ENCODE assay signal across 17 cellular contexts in genomic region chr16:1458336-1458976, GRCh38. TPM values are rescaled to one million over a fixed set of nuclear protein-coding genes. Genes with fewer than 3 reads are reported as not detected.
DNase-seq lines count a peak whose midpoint lies in the region; ATAC-seq, FAIRE-seq and TF ChIP-seq lines count a peak whose summit lies in the region.
"Had no signal": no experiment of that assay in that cellular context is flagged by ENCODE, and none has a peak within 500 bp of the region (broad histone marks: within the 10 kb centered on the region; RNA-seq: fewer than 3 reads in every experiment).

No MANE protein-coding gene starts in this region.

- H3K4me1 Mint-ChIP-seq in natural killer cell treated with Interleukin-12 subunit alpha and Interleukin-12 subunit beta and Interleukin-15 and Interleukin-18, amount 100 ng/mL, for 72 hours (ENCODE audit: low read depth in 2 of 2) = peaks cover 0 to 7% of the 10 kb centered on the region in 2 donors
- H3K4me1 Mint-ChIP-seq in natural killer cell = no peaks in the 10 kb centered on the region

- ATAC-seq in natural killer cell treated with Interleukin-12 subunit alpha and Interleukin-12 subunit beta and Interleukin-15 and Interleukin-18, amount 100 ng/mL, for 72 hours = peak; percentile 85 to 86
- no peak for ATAC-seq in natural killer cell
- peak; percentile 31 for ATAC-seq in stimulated activated naive CD8-positive, alpha-beta T cell treated with anti-CD3 and anti-CD28 coated beads, Interleukin-15, Interleukin-2, amounts not matched to agents 100 U/mL and 50 U/mL, for 24 hours
- ATAC-seq: HCT116 had no signal

- FAIRE-seq in HTR-8/SVneo (lab: Jason Lieb, UNC) = no peak

- no peaks in the 10 kb centered on the region for H3K27me3 Mint-ChIP-seq in natural killer cell treated with Interleukin-12 subunit alpha and Interleukin-12 subunit beta and Interleukin-15 and Interleukin-18, amount 100 ng/mL, for 72 hours
- H3K27me3 Mint-ChIP-seq in natural killer cell (ENCODE audit: low read depth in 2 of 2) = no peaks in the 10 kb centered on the region

- H3K79me2 ChIP-seq in OCI-LY7 (ENCODE audit: insufficient read depth, low read depth, low read length) = no peaks in the 10 kb centered on the region
- peaks cover 22% of the 10 kb centered on the region for H3K79me2 ChIP-seq in osteoblast (ENCODE audit: insufficient read depth, low read length)

- peak overlapping the region; percentile 27 for H3K4me3 Mint-ChIP-seq in natural killer cell treated with Interleukin-12 subunit alpha and Interleukin-12 subunit beta and Interleukin-15 and Interleukin-18, amount 100 ng/mL, for 72 hours
- H3K4me3 Mint-ChIP-seq in natural killer cell = no peak overlapping the region

- no TSS peak for BruUV-seq in OCI-LY7 (replicated peaks; lab: Mats Ljungman, UMichigan)

- CTCF ChIA-PET in OCI-LY7 (lab: Charles Lee; ENCODE audit: unreplicated experiment) = no interaction called here

- peaks cover 9% of the 10 kb centered on the region; the same call in 1 of the 2 replicates for H3K36me3 ChIP-seq in OCI-LY7 (ENCODE audit: insufficient read depth, low read length)
- peaks cover 9% of the 10 kb centered on the region for H3K36me3 ChIP-seq in osteoblast (ENCODE audit: insufficient read depth, low read length)
- H3K36me3 ChIP-seq: breast epithelium had no signal

- no peaks in the 10 kb centered on the region for H3K9me2 ChIP-seq in OCI-LY7 (ENCODE audit: insufficient read depth, low read length)

- H2AFZ ChIP-seq in OCI-LY7 (ENCODE audit: low read length) = no peak overlapping the region
- no peak overlapping the region for H2AFZ ChIP-seq in osteoblast (ENCODE audit: low read length)

- H3K9me3 ChIP-seq in OCI-LY7 (ENCODE audit: low read length) (no peaks in the 10 kb centered on the region), osteoblast (ENCODE audit: low read depth, low read length) (no peaks in the 10 kb centered on the region)
- H3K9me3 ChIP-seq: breast epithelium, stomach had no signal

- H3K4me2 ChIP-seq in OCI-LY7 (ENCODE audit: low read length) = no peak overlapping the region
- H3K4me2 ChIP-seq in osteoblast (ENCODE audit: insufficient read depth, low read length) = no peak overlapping the region

- H3K4me3 ChIP-seq in OCI-LY7 (ENCODE audit: low read depth, low read length, poor library complexity, severe bottlenecking) = no peak overlapping the region
- no peak overlapping the region for H3K4me3 ChIP-seq in osteoblast (ENCODE audit: insufficient read depth, low read length)
- H3K4me3 ChIP-seq: breast epithelium, stomach had no signal

- TF ChIP-seq CTCF in natural killer cell (IDR thresholded peaks at IDR 0.05) = no peak
- TF ChIP-seq CTCF in OCI-LY7 (conservative IDR thresholded peaks at IDR 0.05; ENCODE audit: low read length) = no peak
- no peak for TF ChIP-seq CTCF in osteoblast (IDR thresholded peaks at IDR 0.05; ENCODE audit: extremely low read depth, low read depth, low read length)

- intact Hi-C loops in natural killer cell (cut with micrococcal nuclease) (no loop called here), OCI-LY7 (cut with micrococcal nuclease; ENCODE audit: unreplicated experiment) (no loop called here)

- no peaks in the 10 kb centered on the region for H4K20me1 ChIP-seq in OCI-LY7 (ENCODE audit: insufficient read depth, low read length)
- peaks cover 2% of the 10 kb centered on the region for H4K20me1 ChIP-seq in osteoblast (ENCODE audit: insufficient read depth, low read length)

- peak overlapping the region in 1 of 2 donors; percentile 36 for H3K27ac Mint-ChIP-seq in natural killer cell treated with Interleukin-12 subunit alpha and Interleukin-12 subunit beta and Interleukin-15 and Interleukin-18, amount 100 ng/mL, for 72 hours
- H3K27ac Mint-ChIP-seq in natural killer cell = peak overlapping the region in 1 of 2 donors; percentile 27

- H3K9me3 Mint-ChIP-seq in natural killer cell treated with Interleukin-12 subunit alpha and Interleukin-12 subunit beta and Interleukin-15 and Interleukin-18, amount 100 ng/mL, for 72 hours = no peaks in the 10 kb centered on the region
- no peaks in the 10 kb centered on the region for H3K9me3 Mint-ChIP-seq in natural killer cell

- H3K27me3 ChIP-seq in osteoblast (ENCODE audit: insufficient read depth, low read length) = no peaks in the 10 kb centered on the region
- H3K27me3 ChIP-seq: breast epithelium, stomach had no signal

- H3K36me3 Mint-ChIP-seq in natural killer cell treated with Interleukin-12 subunit alpha and Interleukin-12 subunit beta and Interleukin-15 and Interleukin-18, amount 100 ng/mL, for 72 hours = no peaks in the 10 kb centered on the region
- no peaks in the 10 kb centered on the region for H3K36me3 Mint-ChIP-seq in natural killer cell

- H3K27ac ChIP-seq in OCI-LY7 (ENCODE audit: low read depth, low read length, poor library complexity, severe bottlenecking) = peak overlapping the region; percentile 34
- H3K27ac ChIP-seq in osteoblast (ENCODE audit: low read depth, low read length) = no peak overlapping the region
- H3K27ac ChIP-seq: breast epithelium, stomach had no signal

- H3K4me1 ChIP-seq in OCI-LY7 (ENCODE audit: insufficient read depth, low read length, poor library complexity, severe bottlenecking) (peaks cover 9% of the 10 kb centered on the region), osteoblast (ENCODE audit: insufficient read depth, low read length) (no peaks in the 10 kb centered on the region)
- H3K4me1 ChIP-seq: breast epithelium, stomach had no signal

- no peak for DNase-seq in natural killer cell treated with Interleukin-12 subunit alpha and Interleukin-12 subunit beta and Interleukin-15 and Interleukin-18, amount 100 ng/mL, for 72 hours (ENCODE audit: low spot score)
- DNase-seq in natural killer cell (no peak), OCI-LY7 (ENCODE audit: low spot score) (no peak), inferior parietal cortex (ENCODE audit: extremely low spot score) (peak; percentile 9), osteoblast (ENCODE audit: insufficient read length, low spot score, missing footprints) (no peak), NCI-H345 (lab: John Stamatoyannopoulos, UW) (no peak), HTR-8/SVneo (ENCODE audit: insufficient read length, low spot score) (no peak)
- DNase-seq in stimulated activated naive CD8-positive, alpha-beta T cell treated with anti-CD3 and anti-CD28 coated beads, Interleukin-15, Interleukin-2, amounts not matched to agents 100 U/mL and 50 U/mL, for 24 hours = peak; percentile 33
- DNase-seq: C1 segment of cervical spinal cord, hippocampal formation, NCI-H1105, NCI-H524, RPMI8226, stomach had no signal

- POLR2A ChIA-PET in OCI-LY7 (lab: Charles Lee) = no interaction called here

RNA-seq across cellular contexts. Expression of gene CCDC154, which starts 14.1 kb away (rescaled TPM):
- 1 to 10 TPM in 1 of 2 donors, under 1 TPM in 1; 0.38 to 3.6 TPM for total RNA-seq in natural killer cell treated with Interleukin-12 subunit alpha and Interleukin-12 subunit beta and Interleukin-15 and Interleukin-18, amount 100 ng/mL, for 72 hours
- total RNA-seq in natural killer cell (1 to 10 TPM in 2 of 3 donors, under 1 TPM in 1; 0.88 to 1.8 (median 1.6) TPM), OCI-LY7 (2022) (1.1 and 2.5 TPM in 2 replicates), osteoblast (0.36 and 0.59 TPM in 2 replicates)
- total RNA-seq in OCI-LY7 (2014; rRNA removed; shearing (Covaris generic)) = 0.46 and 0.85 TPM in 2 replicates
- total RNA-seq: stomach had no signal

RNA-seq across cellular contexts. Expression of gene CLCN7, which starts 16.4 kb away (rescaled TPM):
- 10 to 100 TPM; 52.2 to 73.5 TPM for total RNA-seq in natural killer cell treated with Interleukin-12 subunit alpha and Interleukin-12 subunit beta and Interleukin-15 and Interleukin-18, amount 100 ng/mL, for 72 hours
- total RNA-seq in natural killer cell = 100 to 1,000 TPM; 117 to 125 (median 118) TPM
- total RNA-seq in OCI-LY7 (2014; rRNA removed; shearing (Covaris generic)) = 29.6 and 31.1 TPM in 2 replicates
- total RNA-seq in OCI-LY7 (2022) = 60.3 and 62.4 TPM in 2 replicates
- total RNA-seq in osteoblast = 161 and 187 TPM in 2 replicates

RNA-seq across cellular contexts. Expression of gene PERCC1, which starts 27.6 kb away (rescaled TPM):
- total RNA-seq in natural killer cell treated with Interleukin-12 subunit alpha and Interleukin-12 subunit beta and Interleukin-15 and Interleukin-18, amount 100 ng/mL, for 72 hours = 1 to 10 TPM in 1 of 2 donors, under 1 TPM in 1; 0.98 to 1.2 TPM
- total RNA-seq in natural killer cell (under 1 TPM; 0.68 to 0.96 (median 0.83) TPM), OCI-LY7 (2022) (not detected in 2 replicates), osteoblast (not detected in 2 replicates)
- total RNA-seq in OCI-LY7 (2014; rRNA removed; shearing (Covaris generic)) = not detected in 2 replicates
- total RNA-seq: breast epithelium, G401 had no signal

RNA-seq across cellular contexts. Expression of gene PTX4, which starts 30.3 kb away (rescaled TPM):
- total RNA-seq in natural killer cell treated with Interleukin-12 subunit alpha and Interleukin-12 subunit beta and Interleukin-15 and Interleukin-18, amount 100 ng/mL, for 72 hours = under 1 TPM in 1 of 2 donors, not detected in 1; 0.39 TPM
- under 1 TPM in 1 of 3 donors, not detected in 2; 0.31 TPM for total RNA-seq in natural killer cell
- total RNA-seq in OCI-LY7 (2014; rRNA removed; shearing (Covaris generic)) = not detected in 2 replicates
- total RNA-seq in OCI-LY7 (2022) = not detected in 2 replicates
- total RNA-seq in osteoblast = not detected in 2 replicates
- total RNA-seq: breast epithelium, stomach had no signal

RNA-seq across cellular contexts. Expression of gene TELO2, which starts 34.7 kb away (rescaled TPM):
- total RNA-seq in natural killer cell treated with Interleukin-12 subunit alpha and Interleukin-12 subunit beta and Interleukin-15 and Interleukin-18, amount 100 ng/mL, for 72 hours = 100 to 1,000 TPM in 1 of 2 donors, 10 to 100 TPM in 1; 55.5 to 156 TPM
- total RNA-seq in natural killer cell (10 to 100 TPM; 45.5 to 50.0 (median 46.5) TPM), OCI-LY7 (2022) (63.7 and 70.1 TPM in 2 replicates), osteoblast (12.4 and 18.1 TPM in 2 replicates)
- total RNA-seq in OCI-LY7 (2014; rRNA removed; shearing (Covaris generic)) = 43.5 and 58.2 TPM in 2 replicates

Comparison
In these comparisons a context has a peak if more than half of its experiments do, and no peak if none do; other contexts are left out.
1. ATAC-seq: peak in natural killer cell treated with Interleukin-12 subunit alpha and Interleukin-12 subunit beta and Interleukin-15 and Interleukin-18, amount 100 ng/mL, for 72 hours (2 of 2) and stimulated activated naive CD8-positive, alpha-beta T cell treated with anti-CD3 and anti-CD28 coated beads, Interleukin-15, Interleukin-2, amounts not matched to agents 100 U/mL and 50 U/mL, for 24 hours (single experiment); none in natural killer cell (0 of 3).
2. DNase-seq: peak in inferior parietal cortex (single experiment) and stimulated activated naive CD8-positive, alpha-beta T cell treated with anti-CD3 and anti-CD28 coated beads, Interleukin-15, Interleukin-2, amounts not matched to agents 100 U/mL and 50 U/mL, for 24 hours (single experiment); none in natural killer cell treated with Interleukin-12 subunit alpha and Interleukin-12 subunit beta and Interleukin-15 and Interleukin-18, amount 100 ng/mL, for 72 hours (single experiment), natural killer cell (single experiment), OCI-LY7 (single experiment), osteoblast (single experiment), NCI-H345 (single experiment) and HTR-8/SVneo (single experiment).